Comparison of ENCODE assay signal across 12 cellular contexts in genomic region chr2:3462493-3463104, GRCh38. TPM values are rescaled to one million over a fixed set of nuclear protein-coding genes. Genes with fewer than 3 reads are reported as not detected.
DNase-seq lines count a peak whose midpoint lies in the region; ATAC-seq, FAIRE-seq and TF ChIP-seq lines count a peak whose summit lies in the region.
"Had no signal": no experiment of that assay in that cellular context is flagged by ENCODE, and none has a peak within 500 bp of the region (broad histone marks: within the 10 kb centered on the region; RNA-seq: fewer than 3 reads in every experiment).

No MANE protein-coding gene starts in this region.

- FAIRE-seq in K562 (lab: Jason Lieb, UNC), result peak; percentile 69
- FAIRE-seq: bronchial epithelial cell, H54 had no signal

- no peak; a peak in 1 of 6 replicates for TF ChIP-seq CTCF in K562 (IDR thresholded peaks at IDR 0.05 in 2 of 3, conservative IDR thresholded peaks at IDR 0.05 in 1 of 3; ENCODE audit: insufficient read depth in 2 of 3, low read depth in 1 of 3, low read length in 3 of 3)
- TF ChIP-seq CTCF in sigmoid colon (IDR thresholded peaks at IDR 0.05), result peak in 1 of 4 experiments; percentile 14

- intact Hi-C loops in K562 (cut with micrococcal nuclease) (loop anchor here (2.0 kb wide), 1 partner anchor 188 kb away; no protein-coding TSS in a partner anchor), sigmoid colon (cut with DNase I) (no loop called here)

- no peak overlapping the region for H3K4me3 ChIP-seq in K562
- no peak overlapping the region for H3K4me3 ChIP-seq in sigmoid colon

- peaks cover 3% of the 10 kb centered on the region; the same call in 1 of the 2 replicates for H4K20me1 ChIP-seq in K562 (replicated peaks; ENCODE audit: control insufficient read depth, insufficient read depth, low read length)

- H3K4me3 Mint-ChIP-seq in effector memory CD8-positive, alpha-beta T cell, result no peak overlapping the region
- H3K4me3 Mint-ChIP-seq: activated T-helper 1 cell treated with anti-CD3 and anti-CD28 coated beads, Interleukin-12 subunit alpha, Interleukin-12 subunit beta, Interleukin-2, Interleukin-4 antibody, amounts not matched to agents 30 ng/mL and 10 ng/mL and 1 ng/mL, durations not matched to agents 14 hours and 24 hours and 36 hours had no signal

- H3K27ac ChIP-seq in K562 (ENCODE audit: extremely low read depth, low read depth, low read length) (no peak overlapping the region), sigmoid colon (no peak overlapping the region)

- DNase-seq in activated effector memory CD4-positive, alpha-beta T cell treated with anti-CD3 and anti-CD28 coated beads, Interleukin-2, amount 50 U/mL, for 16 hours, result peak; percentile 38
- DNase-seq in activated effector memory CD4-positive, alpha-beta T cell treated with Interleukin-2 at 50 U/mL for 16 hours, result no peak
- DNase-seq in K562 (ENCODE audit: extremely low read depth in 1 of 4, low spot score in 3 of 4) (no peak), sigmoid colon (peak; percentile 43), NCI-H446 (lab: John Stamatoyannopoulos, UW) (no peak)
- no peak for DNase-seq in stimulated activated naive CD4-positive, alpha-beta T cell (lab: John Stamatoyannopoulos, UW)
- DNase-seq in effector memory CD8-positive, alpha-beta T cell, result no peak

- no peaks in the 10 kb centered on the region for H3K27me3 Mint-ChIP-seq in effector memory CD8-positive, alpha-beta T cell

- H3K9me3 ChIP-seq in K562 (replicated peaks; ENCODE audit: control insufficient read depth, insufficient read depth, low read depth, low read length) (no peaks in the 10 kb centered on the region), sigmoid colon (no peaks in the 10 kb centered on the region)
- H3K9me3 ChIP-seq: thoracic aorta had no signal

- ATAC-seq in HG03060 (IDR thresholded peaks at IDR 0.05; ENCODE audit: low read depth, unreplicated experiment) (peak; percentile 3), K562 (no peak)
- no peak for ATAC-seq in effector memory CD8-positive, alpha-beta T cell (replicated peaks)

- H3K36me3 Mint-ChIP-seq in effector memory CD8-positive, alpha-beta T cell (ENCODE audit: insufficient read depth), result peaks cover 11% of the 10 kb centered on the region

- no peak overlapping the region for H3K4me2 ChIP-seq in K562 (ENCODE audit: insufficient read depth, low read length)

- TF ChIP-seq RAD21 in K562 (CRISPR knock-in tag; conservative IDR thresholded peaks at IDR 0.05 in 1 of 2, IDR thresholded peaks at IDR 0.05 in 1 of 2), result no peak

- TF ChIP-seq POLR2A in K562 (conservative IDR thresholded peaks at IDR 0.05), result no peak
- TF ChIP-seq POLR2A in sigmoid colon (IDR thresholded peaks at IDR 0.05), result no peak

- peaks cover 5% of the 10 kb centered on the region for H3K9me1 ChIP-seq in K562 (ENCODE audit: control insufficient read depth, insufficient read depth, low read length)

- in situ Hi-C loops in K562 (cut with MboI), result no loop called here

- H3K27me3 ChIP-seq in K562 (ENCODE audit: control insufficient read depth in 2 of 2, insufficient read depth in 2 of 2, low read length in 2 of 2) (no peaks in the 10 kb centered on the region), sigmoid colon (no peaks in the 10 kb centered on the region)

- H3K36me3 ChIP-seq in K562 (ENCODE audit: control insufficient read depth, insufficient read depth, low read length), result peaks cover 48% of the 10 kb centered on the region; the same call in 2 of the 3 replicates
- peaks cover 13 to 64% (median 37%) of the 10 kb centered on the region in 4 donors for H3K36me3 ChIP-seq in sigmoid colon

- no peak for TF ChIP-seq EP300 in K562 (IDR thresholded peaks at IDR 0.05; ENCODE audit: low read length)
- no peak for TF ChIP-seq EP300 in sigmoid colon (IDR thresholded peaks at IDR 0.05)

- POLR2A ChIA-PET in K562 (lab: Yijun Ruan, JAX), result no interaction called here

- no peak overlapping the region for H2AFZ ChIP-seq in K562 (ENCODE audit: low read depth, low read length)

- 52% methylated on average over 8 of the region's 10 CpGs for WGBS in K562 (ENCODE audit: insufficient coverage, low coverage, missing lambda C conversion rate)
- WGBS in sigmoid colon, 2 donors, result 64 to 85% methylated on average over 10 of the region's 10 CpGs

- H3K27ac Mint-ChIP-seq in effector memory CD8-positive, alpha-beta T cell, result no peak overlapping the region
- H3K27ac Mint-ChIP-seq: activated T-helper 1 cell treated with anti-CD3 and anti-CD28 coated beads, Interleukin-12 subunit alpha, Interleukin-12 subunit beta, Interleukin-2, Interleukin-4 antibody, amounts not matched to agents 30 ng/mL and 10 ng/mL and 1 ng/mL, durations not matched to agents 14 hours and 24 hours and 36 hours had no signal

- H3K4me1 ChIP-seq in K562 (replicated peaks in 1 of 2; ENCODE audit: control insufficient read depth in 2 of 2, insufficient read depth in 2 of 2, low read length in 2 of 2), result peaks cover 8 to 38% of the 10 kb centered on the region in 2 experiments; a peak in 4 of 5 replicates
- peaks cover 0 to 13% (median 0%) of the 10 kb centered on the region in 4 donors for H3K4me1 ChIP-seq in sigmoid colon

- no TSS peak for BruUV-seq in K562 (replicated peaks; lab: Mats Ljungman, UMichigan)

- H3K9ac ChIP-seq in K562 (ENCODE audit: insufficient read depth in 1 of 2, low read depth in 2 of 2, low read length in 2 of 2), result no peak overlapping the region

- H3K4me1 Mint-ChIP-seq in effector memory CD8-positive, alpha-beta T cell (ENCODE audit: low read depth in 2 of 2), result no peaks in the 10 kb centered on the region

- CTCF ChIA-PET in K562 (lab: Yijun Ruan, JAX; ENCODE audit: low intra/inter-chr PET ratio), result interaction anchor here (0.7 kb wide), 1 partner anchor 102 kb away, joined by 3 read pairs; no protein-coding TSS in a partner anchor

- no peaks in the 10 kb centered on the region for H3K9me3 Mint-ChIP-seq in effector memory CD8-positive, alpha-beta T cell
- H3K9me3 Mint-ChIP-seq: activated T-helper 1 cell treated with anti-CD3 and anti-CD28 coated beads, Interleukin-12 subunit alpha, Interleukin-12 subunit beta, Interleukin-2, Interleukin-4 antibody, amounts not matched to agents 30 ng/mL and 10 ng/mL and 1 ng/mL, durations not matched to agents 14 hours and 24 hours and 36 hours had no signal

- no peaks in the 10 kb centered on the region for H3K79me2 ChIP-seq in K562 (ENCODE audit: control insufficient read depth, insufficient read depth, low read length)

TF ChIP-seq in K562, 482 proteins besides CTCF, POLR2A, EP300 and RAD21:
- TF ChIP-seq KDM4B (IDR thresholded peaks at IDR 0.05; ENCODE audit: borderline replicate concordance in 2 of 2, low read depth in 1 of 2) (no peak), TBL1XR1 (IDR thresholded peaks at IDR 0.05; ENCODE audit: low read length in 2 of 2) (no peak), GTF2A2 (tag; IDR thresholded peaks at IDR 0.05) (no peak)

RNA-seq across cellular contexts. Expression of gene ADI1, which starts 56.7 kb away (rescaled TPM):
- 8.2 and 11.8 TPM in 2 replicates for total RNA-seq in K562 (2011; cell fraction: chromatin; rRNA removed; ENCODE audit: low replicate concordance)
- total RNA-seq in K562 (2011; cell fraction: nucleolus; rRNA removed), result 5.8 and 8.0 TPM in 2 replicates
- 12.0 and 24.3 TPM in 2 replicates for total RNA-seq in K562 (2011; cell fraction: nucleoplasm; rRNA removed)
- total RNA-seq in K562 (2014; rRNA removed), result 26.7 and 29.2 TPM in 2 replicates
- 25.7 and 27.1 TPM in 2 replicates for total RNA-seq in K562 (2014; rRNA removed; fragmentation: Illumina TruSeq; extraction: Trizol)
- total RNA-seq in K562 (2015; rRNA removed; fragmentation: Illumina TruSeq; extraction: Trizol), result 48.0 and 51.0 TPM in 2 replicates
- 31.6 and 34.7 TPM in 2 replicates for total RNA-seq in K562 (2021)
- 17.6 and 23.6 TPM in 2 replicates for polyA plus RNA-seq in K562 (2011; rRNA removed)
- polyA plus RNA-seq in K562 (2011; cell fraction: cytosol; rRNA removed), result 12.7 and 15.2 TPM in 2 replicates
- polyA plus RNA-seq in K562 (2011; cell fraction: nucleus; rRNA removed), result 11.6 and 15.2 TPM in 2 replicates
- polyA plus RNA-seq in K562 (2012), result 33.2 and 37.1 TPM in 2 replicates
- polyA plus RNA-seq in K562 (2014; fragmentation: Illumina TruSeq; extraction: Trizol), result 31.4 and 33.7 TPM in 2 replicates
- polyA plus RNA-seq in K562 (2014; fragmentation: Nextera tagmentation; extraction: Ambion mirVana), result 1 to 10 TPM; 6.1 to 6.6 TPM
- 20.6 and 21.6 TPM in 2 replicates for polyA plus RNA-seq in K562 (2014; rRNA removed)
- polyA minus RNA-seq in K562 (2011; rRNA and poly(A)+ RNA removed), result 18.8 and 22.8 TPM in 2 replicates
- 12.2 and 12.5 TPM in 2 replicates for polyA minus RNA-seq in K562 (2011; cell fraction: cytosol; rRNA and poly(A)+ RNA removed)
- 4.2 and 7.2 TPM in 2 replicates for polyA minus RNA-seq in K562 (2011; cell fraction: nucleus; rRNA and poly(A)+ RNA removed)
- total RNA-seq in sigmoid colon, result 100 to 1,000 TPM in 1 of 4 donors, 10 to 100 TPM in 3; 35.7 to 104 (median 77.1) TPM
- 100 to 1,000 TPM in 2 of 3 donors, 10 to 100 TPM in 1; 47.4 to 114 (median 111) TPM for polyA plus RNA-seq in sigmoid colon

Comparison
In these comparisons a context has a peak if more than half of its experiments do, and no peak if none do; other contexts are left out.
1. DNase-seq: peak in activated effector memory CD4-positive, alpha-beta T cell treated with anti-CD3 and anti-CD28 coated beads, Interleukin-2, amount 50 U/mL, for 16 hours (single experiment) and sigmoid colon (single experiment); none in activated effector memory CD4-positive, alpha-beta T cell treated with Interleukin-2 at 50 U/mL for 16 hours (single experiment), K562 (0 of 4), stimulated activated naive CD4-positive, alpha-beta T cell (0 of 6), effector memory CD8-positive, alpha-beta T cell (0 of 3) and NCI-H446 (0 of 2).